Comparison of ENCODE assay signal across 11 cellular contexts in genomic region chr4:2057382-2058065, GRCh38. TPM values are rescaled to one million over a fixed set of nuclear protein-coding genes. Genes with fewer than 3 reads are reported as not detected.
A peak's percentile ranks its signal among the peaks of the same experiment; 100 is the strongest.
DNase-seq lines count a peak whose midpoint lies in the region; ATAC-seq and TF ChIP-seq lines count a peak whose summit lies in the region.
"Had no signal": no experiment of that assay in that cellular context is flagged by ENCODE, and none has a peak within 500 bp of the region (broad histone marks: within the 10 kb centered on the region; RNA-seq: fewer than 3 reads in every experiment).

No MANE protein-coding gene starts in this region.

- no peak for TF ChIP-seq EP300 in esophagus muscularis mucosa (IDR thresholded peaks at IDR 0.05)

- peaks cover 22 to 30% of the 10 kb centered on the region in 2 donors for H3K27me3 Mint-ChIP-seq in CD4-positive, alpha-beta memory T cell
- peaks cover 44% of the 10 kb centered on the region for H3K27me3 Mint-ChIP-seq in activated naive CD8-positive, alpha-beta T cell treated with anti-CD3 and anti-CD28 coated beads, Interleukin-2, amount 10 ng/mL, durations not matched to agents 7 days and 5 days
- H3K27me3 Mint-ChIP-seq in nephron (ENCODE audit: low read depth): peaks cover 49% of the 10 kb centered on the region
- peaks cover 43 to 47% of the 10 kb centered on the region in 2 donors for H3K27me3 Mint-ChIP-seq in stimulated activated naive B cell treated with anti-CD40 and anti-IgM and Interleukin-4, amounts not matched to agents 10 μg/mL and 1 μg/mL and 100 μg/mL, for 72 hours

- H3K4me1 ChIP-seq in CD4-positive, alpha-beta memory T cell (ENCODE audit: insufficient read depth, low read length): no peaks in the 10 kb centered on the region
- peaks cover 3 to 26% (median 23%) of the 10 kb centered on the region in 4 donors for H3K4me1 ChIP-seq in esophagus muscularis mucosa
- H3K4me1 ChIP-seq: parathyroid adenoma had no signal

- no peak overlapping the region for H3K4me3 ChIP-seq in CD4-positive, alpha-beta memory T cell (ENCODE audit: low read length in 2 of 2)
- H3K4me3 ChIP-seq in H7 (ENCODE audit: insufficient read depth, low read depth, low read length): no peak overlapping the region
- H3K4me3 ChIP-seq in esophagus muscularis mucosa: peak overlapping the region in 1 of 4 donors; percentile 48

- H3K36me3 Mint-ChIP-seq in CD4-positive, alpha-beta memory T cell: no peaks in the 10 kb centered on the region
- H3K36me3 Mint-ChIP-seq in activated naive CD8-positive, alpha-beta T cell treated with anti-CD3 and anti-CD28 coated beads, Interleukin-2, amount 10 ng/mL, durations not matched to agents 7 days and 5 days: no peaks in the 10 kb centered on the region
- H3K36me3 Mint-ChIP-seq in nephron (ENCODE audit: low read depth): no peaks in the 10 kb centered on the region
- no peaks in the 10 kb centered on the region for H3K36me3 Mint-ChIP-seq in stimulated activated naive B cell treated with anti-CD40 and anti-IgM and Interleukin-4, amounts not matched to agents 10 μg/mL and 1 μg/mL and 100 μg/mL, for 72 hours

- CTCF ChIA-PET in CD4-positive, alpha-beta memory T cell (lab: Charles Lee; ENCODE audit: partially characterized antibody): no interaction called here

- no peak for TF ChIP-seq POLR2A in esophagus muscularis mucosa (IDR thresholded peaks at IDR 0.05; ENCODE audit: low read depth)

- H3K9me3 Mint-ChIP-seq in CD4-positive, alpha-beta memory T cell: peaks cover 0 to 2% (median 0%) of the 10 kb centered on the region in 8 donors
- H3K9me3 Mint-ChIP-seq in activated naive CD8-positive, alpha-beta T cell treated with anti-CD3 and anti-CD28 coated beads, Interleukin-2, amount 10 ng/mL, durations not matched to agents 7 days and 5 days: no peaks in the 10 kb centered on the region
- H3K9me3 Mint-ChIP-seq in nephron: peaks cover 2% of the 10 kb centered on the region
- no peaks in the 10 kb centered on the region for H3K9me3 Mint-ChIP-seq in stimulated activated naive B cell treated with anti-CD40 and anti-IgM and Interleukin-4, amounts not matched to agents 10 μg/mL and 1 μg/mL and 100 μg/mL, for 72 hours

- no peak overlapping the region for H3K27ac ChIP-seq in CD4-positive, alpha-beta memory T cell (ENCODE audit: low read depth, low read length)
- H3K27ac ChIP-seq in esophagus muscularis mucosa (replicated peaks in 1 of 4): no peak overlapping the region
- H3K27ac ChIP-seq: gastroesophageal sphincter, parathyroid adenoma had no signal

- peaks cover 4% of the 10 kb centered on the region for H3K27me3 ChIP-seq in CD4-positive, alpha-beta memory T cell (ENCODE audit: insufficient read depth, low read length)
- H3K27me3 ChIP-seq in H7 (ENCODE audit: control insufficient read depth, insufficient read depth, low read length) (peaks cover 36% of the 10 kb centered on the region), esophagus muscularis mucosa (peaks cover 0 to 90% (median 23%) of the 10 kb centered on the region in 4 donors)

- intact Hi-C loops in CD4-positive, alpha-beta memory T cell (cut with micrococcal nuclease): no loop called here
- intact Hi-C loops in esophagus muscularis mucosa (cut with DNase I): no loop called here

- peaks cover 0 to 8% (median 2%) of the 10 kb centered on the region in 4 donors for H3K4me1 Mint-ChIP-seq in CD4-positive, alpha-beta memory T cell
- no peaks in the 10 kb centered on the region for H3K4me1 Mint-ChIP-seq in activated naive CD8-positive, alpha-beta T cell treated with anti-CD3 and anti-CD28 coated beads, Interleukin-2, amount 10 ng/mL, durations not matched to agents 7 days and 5 days
- H3K4me1 Mint-ChIP-seq in nephron: peaks cover 4% of the 10 kb centered on the region
- no peaks in the 10 kb centered on the region for H3K4me1 Mint-ChIP-seq in stimulated activated naive B cell treated with anti-CD40 and anti-IgM and Interleukin-4, amounts not matched to agents 10 μg/mL and 1 μg/mL and 100 μg/mL, for 72 hours

- DNase-seq in CD4-positive, alpha-beta memory T cell: no peak
- DNase-seq in H7: peak; percentile 48
- DNase-seq in activated naive CD8-positive, alpha-beta T cell treated with anti-CD3 and anti-CD28 coated beads, Interleukin-2, amount 10 ng/mL, durations not matched to agents 7 days and 5 days: no peak
- no peak for DNase-seq in esophagus muscularis mucosa (ENCODE audit: extremely low spot score)
- no peak for DNase-seq in stimulated activated naive B cell treated with anti-CD40 and anti-IgM and Interleukin-4, amounts not matched to agents 10 μg/mL and 1 μg/mL and 100 μg/mL, for 72 hours
- no peak for DNase-seq in MV-4-11 (lab: John Stamatoyannopoulos, UW)
- DNase-seq: mesenchymal stem cell, T1000 had no signal

- no peaks in the 10 kb centered on the region for H3K36me3 ChIP-seq in CD4-positive, alpha-beta memory T cell (ENCODE audit: insufficient read depth, low read length)
- H3K36me3 ChIP-seq in H7 (replicated peaks; ENCODE audit: control insufficient read depth, insufficient read depth, low read length): no peaks in the 10 kb centered on the region
- H3K36me3 ChIP-seq in esophagus muscularis mucosa: no peaks in the 10 kb centered on the region
- H3K36me3 ChIP-seq: gastroesophageal sphincter had no signal

- H3K27ac Mint-ChIP-seq in CD4-positive, alpha-beta memory T cell: no peak overlapping the region
- no peak overlapping the region for H3K27ac Mint-ChIP-seq in activated naive CD8-positive, alpha-beta T cell treated with anti-CD3 and anti-CD28 coated beads, Interleukin-2, amount 10 ng/mL, durations not matched to agents 7 days and 5 days
- H3K27ac Mint-ChIP-seq in nephron: peak overlapping the region in 2 of 3 experiments; percentile 77 to 78
- no peak overlapping the region for H3K27ac Mint-ChIP-seq in stimulated activated naive B cell treated with anti-CD40 and anti-IgM and Interleukin-4, amounts not matched to agents 10 μg/mL and 1 μg/mL and 100 μg/mL, for 72 hours

- H3K4me3 Mint-ChIP-seq in CD4-positive, alpha-beta memory T cell: peak overlapping the region; percentile 61 to 79 (median 74)
- peak overlapping the region; percentile 40 for H3K4me3 Mint-ChIP-seq in activated naive CD8-positive, alpha-beta T cell treated with anti-CD3 and anti-CD28 coated beads, Interleukin-2, amount 10 ng/mL, durations not matched to agents 7 days and 5 days
- peak overlapping the region; percentile 72 to 85 (median 75) for H3K4me3 Mint-ChIP-seq in nephron
- H3K4me3 Mint-ChIP-seq in stimulated activated naive B cell treated with anti-CD40 and anti-IgM and Interleukin-4, amounts not matched to agents 10 μg/mL and 1 μg/mL and 100 μg/mL, for 72 hours: no peak overlapping the region

- POLR2A ChIA-PET in CD4-positive, alpha-beta memory T cell (lab: Charles Lee; ENCODE audit: partially characterized antibody): no interaction called here
- POLR2A ChIA-PET in activated naive CD8-positive, alpha-beta T cell treated with anti-CD3 and anti-CD28 coated beads, Interleukin-2, amount 10 ng/mL, durations not matched to agents 7 days and 5 days (lab: Charles Lee): interaction anchor here (1.0 kb wide), 1 partner anchor 14 kb away, joined by 3 read pairs; no protein-coding TSS in a partner anchor

- WGBS in esophagus muscularis mucosa: 80% methylated on average over 25 of the region's 26 CpGs

- TF ChIP-seq CTCF in nephron (IDR thresholded peaks at IDR 0.05; ENCODE audit: unreplicated experiment in 3 of 3): no peak
- no peak for TF ChIP-seq CTCF in esophagus muscularis mucosa (IDR thresholded peaks at IDR 0.05)

- ATAC-seq in activated naive CD8-positive, alpha-beta T cell treated with anti-CD3 and anti-CD28 coated beads, Interleukin-2, amount 10 ng/mL, durations not matched to agents 7 days and 5 days (ENCODE audit: low read depth): no peak
- ATAC-seq in stimulated activated naive B cell treated with anti-CD40 and anti-IgM and Interleukin-4, amounts not matched to agents 10 μg/mL and 1 μg/mL and 100 μg/mL, for 72 hours (replicated peaks): no peak
- ATAC-seq: gastroesophageal sphincter had no signal

- no peaks in the 10 kb centered on the region for H3K9me3 ChIP-seq in CD4-positive, alpha-beta memory T cell (ENCODE audit: control insufficient read depth in 1 of 2, low read length in 2 of 2)
- H3K9me3 ChIP-seq in esophagus muscularis mucosa: no peaks in the 10 kb centered on the region
- H3K9me3 ChIP-seq: gastroesophageal sphincter had no signal

RNA-seq across cellular contexts. Expression of gene NAT8L, which starts 1.6 kb away (rescaled TPM):
- not detected for total RNA-seq in CD4-positive, alpha-beta memory T cell
- polyA plus RNA-seq in CD4-positive, alpha-beta memory T cell: not detected
- 4.1 and 5.2 TPM in 2 replicates for total RNA-seq in H7 (2014; rRNA removed; shearing (Covaris generic))
- total RNA-seq in activated naive CD8-positive, alpha-beta T cell treated with anti-CD3 and anti-CD28 coated beads, Interleukin-2, amount 10 ng/mL, durations not matched to agents 7 days and 5 days: under 1 TPM in 1 of 2 experiments, not detected in 1; 0.14 TPM
- total RNA-seq in esophagus muscularis mucosa: under 1 TPM; under 0.01 to 0.45 (median 0.20) TPM

RNA-seq across cellular contexts. Expression of gene NELFA, which starts 48.8 kb away (rescaled TPM):
- total RNA-seq in CD4-positive, alpha-beta memory T cell: 10 to 100 TPM; 47.0 to 48.3 TPM
- polyA plus RNA-seq in CD4-positive, alpha-beta memory T cell: 10 to 100 TPM; 12.1 to 37.5 TPM
- 61.2 and 70.4 TPM in 2 replicates for total RNA-seq in H7 (2014; rRNA removed; shearing (Covaris generic))
- 10 to 100 TPM; 41.9 to 43.9 TPM for total RNA-seq in activated naive CD8-positive, alpha-beta T cell treated with anti-CD3 and anti-CD28 coated beads, Interleukin-2, amount 10 ng/mL, durations not matched to agents 7 days and 5 days
- 10 to 100 TPM; 15.4 to 23.7 (median 18.7) TPM for total RNA-seq in esophagus muscularis mucosa

Comparison
In these comparisons a context has a peak if more than half of its experiments do, and no peak if none do; other contexts are left out.
1. H3K27ac Mint-ChIP-seq: peak in nephron (2 of 3); none in CD4-positive, alpha-beta memory T cell (0 of 7), activated naive CD8-positive, alpha-beta T cell treated with anti-CD3 and anti-CD28 coated beads, Interleukin-2, amount 10 ng/mL, durations not matched to agents 7 days and 5 days (single experiment) and stimulated activated naive B cell treated with anti-CD40 and anti-IgM and Interleukin-4, amounts not matched to agents 10 μg/mL and 1 μg/mL and 100 μg/mL, for 72 hours (single experiment).
2. H3K4me3 Mint-ChIP-seq: peak in CD4-positive, alpha-beta memory T cell (8 of 8), activated naive CD8-positive, alpha-beta T cell treated with anti-CD3 and anti-CD28 coated beads, Interleukin-2, amount 10 ng/mL, durations not matched to agents 7 days and 5 days (single experiment) and nephron (3 of 3); none in stimulated activated naive B cell treated with anti-CD40 and anti-IgM and Interleukin-4, amounts not matched to agents 10 μg/mL and 1 μg/mL and 100 μg/mL, for 72 hours (0 of 2).